Comparison of ENCODE assay signal across 32 cellular contexts in genomic region chr15:48672206-48672605, GRCh38. TPM values are rescaled to one million over a fixed set of nuclear protein-coding genes. Genes with fewer than 3 reads are reported as not detected.
DNase-seq lines count a peak whose midpoint lies in the region; ATAC-seq, FAIRE-seq and TF ChIP-seq lines count a peak whose summit lies in the region.
"Had no signal": no experiment of that assay in that cellular context is flagged by ENCODE, and none has a peak within 500 bp of the region (broad histone marks: within the 10 kb centered on the region; RNA-seq: fewer than 3 reads in every experiment).

No MANE protein-coding gene starts in this region.

- FAIRE-seq in GM12878 (lab: Jason Lieb, UNC) = no peak
- FAIRE-seq: GM18507, TTC549 had no signal

- 74% methylated on average over 6 of the region's 6 CpGs for WGBS in GM12878 (ENCODE audit: insufficient coverage, insufficient replicate concordance, low lambda C conversion rate, missing lambda C conversion rate)
- WGBS in esophagus squamous epithelium, 2 donors = 76 to 88% methylated on average over 6 of the region's 6 CpGs

- RAD21 ChIA-PET in GM12878 (lab: Charles Lee; ENCODE audit: unreplicated experiment) = no interaction called here

- no peak for TF ChIP-seq RAD21 in GM12878 (IDR thresholded peaks at IDR 0.05; ENCODE audit: insufficient read depth, low read depth, low read length)

- H3K4me1 ChIP-seq in PC-3 (ENCODE audit: insufficient read depth, low read length) = peaks cover 31% of the 10 kb centered on the region
- no peaks in the 10 kb centered on the region for H3K4me1 ChIP-seq in GM12878 (ENCODE audit: control insufficient read depth, insufficient read depth, low read length)
- H3K4me1 ChIP-seq in right atrium auricular region = no peaks in the 10 kb centered on the region
- peaks cover 0 to 8% (median 0%) of the 10 kb centered on the region in 5 donors for H3K4me1 ChIP-seq in subcutaneous abdominal adipose tissue (ENCODE audit: control insufficient read depth in 5 of 5, insufficient read depth in 5 of 5, low read length in 5 of 5)
- H3K4me1 ChIP-seq in esophagus squamous epithelium = peaks cover 0 to 5% (median 0%) of the 10 kb centered on the region in 3 donors
- no peaks in the 10 kb centered on the region for H3K4me1 ChIP-seq in left lung

- H3K27ac ChIP-seq in PC-3 (ENCODE audit: low read length) (peak overlapping the region; percentile 94), GM12878 (ENCODE audit: control insufficient read depth, insufficient read depth) (no peak overlapping the region), right atrium auricular region (peak overlapping the region; percentile 19 to 82), subcutaneous abdominal adipose tissue (ENCODE audit: low read depth, low read length) (peak overlapping the region; percentile 54), esophagus squamous epithelium (peak overlapping the region in 2 of 4 donors; percentile 46 to 65), left lung (no peak overlapping the region)
- H3K27ac ChIP-seq: hepatocyte, SK-N-MC had no signal

- no peaks in the 10 kb centered on the region for H3K9me3 ChIP-seq in PC-3 (ENCODE audit: low read length)
- H3K9me3 ChIP-seq in GM12878 (replicated peaks; ENCODE audit: control insufficient read depth, insufficient read depth, low read length) = no peaks in the 10 kb centered on the region; the same call in 2 of the 3 replicates
- H3K9me3 ChIP-seq in right atrium auricular region = no peaks in the 10 kb centered on the region
- H3K9me3 ChIP-seq in subcutaneous abdominal adipose tissue (ENCODE audit: control insufficient read depth in 5 of 5, low read length in 5 of 5) = no peaks in the 10 kb centered on the region
- no peaks in the 10 kb centered on the region for H3K9me3 ChIP-seq in esophagus squamous epithelium
- no peaks in the 10 kb centered on the region for H3K9me3 ChIP-seq in left lung

- no peak overlapping the region for H3K4me3 ChIP-seq in PC-3 (ENCODE audit: low read length)
- H3K4me3 ChIP-seq in GM12878 = no peak overlapping the region
- no peak overlapping the region for H3K4me3 ChIP-seq in right atrium auricular region
- H3K4me3 ChIP-seq in subcutaneous abdominal adipose tissue (ENCODE audit: low read depth in 1 of 5, low read length in 5 of 5) = peak overlapping the region in 1 of 5 donors; percentile 25
- no peak overlapping the region for H3K4me3 ChIP-seq in esophagus squamous epithelium
- H3K4me3 ChIP-seq in left lung = no peak overlapping the region
- H3K4me3 ChIP-seq: hepatocyte, SK-N-MC, smooth muscle cell had no signal

- no peak overlapping the region for H2AFZ ChIP-seq in PC-3 (ENCODE audit: low read length)
- no peak overlapping the region for H2AFZ ChIP-seq in GM12878 (ENCODE audit: control insufficient read depth, low read depth, low read length)
- H2AFZ ChIP-seq: hepatocyte had no signal

- TF ChIP-seq POLR2A in GM12878 (IDR thresholded peaks at IDR 0.05; ENCODE audit: low read depth, low read length) = no peak
- no peak for TF ChIP-seq POLR2A in esophagus squamous epithelium (IDR thresholded peaks at IDR 0.05)

- TF ChIP-seq EP300 in GM12878 (IDR thresholded peaks at IDR 0.05; ENCODE audit: borderline replicate concordance in 1 of 2, control insufficient read depth in 1 of 2, low read depth in 2 of 2, low read length in 2 of 2) = no peak

- peak overlapping the region; percentile 51 for H3K9ac ChIP-seq in PC-3 (ENCODE audit: low read length)
- no peak overlapping the region for H3K9ac ChIP-seq in GM12878 (ENCODE audit: control insufficient read depth, insufficient read depth, low read length)
- H3K9ac ChIP-seq in subcutaneous abdominal adipose tissue (ENCODE audit: low read length in 5 of 5) = no peak overlapping the region

- TF ChIP-seq CTCF in PC-3 (conservative IDR thresholded peaks at IDR 0.05; ENCODE audit: low read depth, low read length) (no peak), GM12878 (IDR thresholded peaks at IDR 0.05 in 2 of 3, conservative IDR thresholded peaks at IDR 0.05 in 1 of 3; ENCODE audit: control insufficient read depth in 2 of 3, extremely low read depth in 1 of 3, insufficient read depth in 1 of 3, low read depth in 3 of 3, low read length in 3 of 3) (no peak), right atrium auricular region (IDR thresholded peaks at IDR 0.05) (no peak), esophagus squamous epithelium (IDR thresholded peaks at IDR 0.05) (no peak), left lung (IDR thresholded peaks at IDR 0.05) (no peak)

- SMC1A ChIA-PET in GM12878 (lab: Charles Lee; ENCODE audit: uncharacterized antibody, unreplicated experiment) = no interaction called here

- in situ Hi-C loops in GM12878 (cut with MboI) = no loop called here

- H3K79me2 ChIP-seq in PC-3 (ENCODE audit: low read length) (no peaks in the 10 kb centered on the region), GM12878 (ENCODE audit: control insufficient read depth, insufficient read depth, low read length) (no peaks in the 10 kb centered on the region)
- H3K79me2 ChIP-seq: hepatocyte had no signal

- BruUV-seq in PC-3 (replicated peaks; lab: Mats Ljungman, UMichigan) = no TSS peak
- no TSS peak for BruUV-seq in GM12878 (replicated peaks; lab: Mats Ljungman, UMichigan)

- ATAC-seq in PC-3 (no peak), GM12878 (no peak), left lung (no peak)
- ATAC-seq: activated naive CD4-positive, alpha-beta T cell treated with anti-CD3 and anti-CD28 coated beads, Interleukin-2, amount 50 U/mL, for 72 hours; stimulated activated naive CD8-positive, alpha-beta T cell treated with anti-CD3 and anti-CD28 coated beads, Interleukin-15, amount 100 ng/mL, for 72 hours had no signal

- H3K4me2 ChIP-seq in PC-3 (ENCODE audit: low read length) = no peak overlapping the region
- H3K4me2 ChIP-seq in GM12878 (ENCODE audit: control insufficient read depth, insufficient read depth) = no peak overlapping the region
- H3K4me2 ChIP-seq: hepatocyte, smooth muscle cell had no signal

- POLR2A ChIA-PET in PC-3 (lab: Charles Lee; ENCODE audit: unreplicated experiment) = no interaction called here
- POLR2A ChIA-PET in GM12878 (lab: Charles Lee) = no interaction called here

- no peaks in the 10 kb centered on the region for H3K27me3 ChIP-seq in PC-3 (ENCODE audit: low read length)
- no peaks in the 10 kb centered on the region for H3K27me3 ChIP-seq in GM12878 (replicated peaks in 1 of 2; ENCODE audit: control insufficient read depth in 2 of 2, insufficient read depth in 2 of 2, low read length in 1 of 2)
- no peaks in the 10 kb centered on the region for H3K27me3 ChIP-seq in right atrium auricular region
- H3K27me3 ChIP-seq in subcutaneous abdominal adipose tissue (ENCODE audit: control insufficient read depth in 5 of 5, insufficient read depth in 4 of 5, low read length in 5 of 5) = no peaks in the 10 kb centered on the region
- H3K27me3 ChIP-seq in esophagus squamous epithelium = no peaks in the 10 kb centered on the region
- H3K27me3 ChIP-seq in left lung = no peaks in the 10 kb centered on the region
- H3K27me3 ChIP-seq: hepatocyte had no signal

- CTCF ChIA-PET in PC-3 (lab: Charles Lee) = no interaction called here
- CTCF ChIA-PET in GM12878 (lab: Yijun Ruan, JAX) = no interaction called here

- no peak for DNase-seq in PC-3
- DNase-seq in GM12878 (ENCODE audit: low read depth, low spot score) = no peak
- no peak for DNase-seq in right atrium auricular region (ENCODE audit: low spot score)
- DNase-seq in activated CD4-positive, alpha-beta T cell treated with anti-CD3 and anti-CD28 coated beads for 48 hours = no peak
- no peak for DNase-seq in esophagus squamous epithelium (lab: John Stamatoyannopoulos, UW)
- no peak for DNase-seq in left lung
- DNase-seq: activated CD4-positive, alpha-beta memory T cell treated with anti-CD3 and anti-CD28 coated beads for 36 hours; activated CD8-positive, alpha-beta memory T cell treated with anti-CD3 and anti-CD28 coated beads, Interleukin-2, amount 50 U/mL, for 48 hours; aorta; Calu3; central memory CD4-positive, alpha-beta T cell; DMS79 treated with DMSO at 0.1 percent for 48 hours; GF-D8; HCEC 1CT; KBM-7; naive B cell; NCI-H1436; NCI-H446; NCI-H774; RPMI8226; stimulated activated CD4-positive, alpha-beta T cell treated with anti-CD3 and anti-CD28 coated beads, Interleukin-1b, Interleukin-23, amount 100 ng/mL, for 48 hours; stimulated activated CD8-positive, alpha-beta memory T cell treated with anti-CD3 and anti-CD28 coated beads, Interleukin-4, amount 100 ng/mL, for 48 hours; stimulated activated naive CD8-positive, alpha-beta T cell treated with anti-CD3 and anti-CD28 coated beads, Interleukin-15, amount 100 ng/mL, for 72 hours; trophoblast cell had no signal

- H3K36me3 ChIP-seq in PC-3 (ENCODE audit: low read depth, low read length) (no peaks in the 10 kb centered on the region), GM12878 (ENCODE audit: control insufficient read depth in 2 of 2, insufficient read depth in 2 of 2, low read length in 1 of 2) (no peaks in the 10 kb centered on the region), right atrium auricular region (no peaks in the 10 kb centered on the region), subcutaneous abdominal adipose tissue (ENCODE audit: control insufficient read depth in 5 of 5, insufficient read depth in 5 of 5, low read length in 5 of 5) (no peaks in the 10 kb centered on the region), esophagus squamous epithelium (no peaks in the 10 kb centered on the region), left lung (no peaks in the 10 kb centered on the region)

- H3F3A ChIP-seq in PC-3 (ENCODE audit: low read length, unreplicated experiment) = no peaks in the 10 kb centered on the region

- 0 out of 2 replicates have a peak, but pooled peaks cover 7% of the 10 kb centered on the region for H3K9me2 ChIP-seq in PC-3 (replicated peaks; ENCODE audit: low read length)

- intact Hi-C loops in PC-3 (cut with micrococcal nuclease) (no loop called here), GM12878 (cut with micrococcal nuclease; ENCODE audit: unreplicated experiment) (no loop called here), esophagus squamous epithelium (cut with DNase I) (no loop called here), left lung (cut with DNase I) (no loop called here)

- H4K20me1 ChIP-seq in PC-3 (ENCODE audit: low read length) (no peaks in the 10 kb centered on the region), GM12878 (ENCODE audit: control insufficient read depth, insufficient read depth) (no peaks in the 10 kb centered on the region)

RNA-seq across cellular contexts. Expression of gene FBN1, which starts 26.7 kb away (rescaled TPM):
- total RNA-seq in PC-3 (2014; rRNA removed) (6.7 and 7.4 TPM in 2 replicates), GM12878 (2014; rRNA removed) (9.8 and 11.2 TPM in 2 replicates), GM12878 (2014; rRNA removed; fragmentation: Illumina TruSeq; extraction: Trizol) (10.1 and 10.7 TPM in 2 replicates), GM12878 (2021) (12.6 and 15.3 TPM in 2 replicates), right atrium auricular region (10 to 100 TPM; 57.1 to 84.9 TPM), esophagus squamous epithelium (10 to 100 TPM in 3 of 4 donors, 1 to 10 TPM in 1; 3.9 to 87.0 (median 23.4) TPM), left lung (100 to 1,000 TPM in 1 of 2 donors, 10 to 100 TPM in 1; 91.5 to 144 TPM)
- total RNA-seq in GM12878 (2013; cell fraction: nucleolus; rRNA removed) = 30.8 and 31.4 TPM in 2 replicates
- 3.5 TPM for polyA plus RNA-seq in GM12878 (2011; ENCODE audit: low read depth)
- polyA plus RNA-seq in GM12878 (2011; rRNA removed) (6.1 and 6.6 TPM in 2 replicates), GM12878 (2014; fragmentation: Illumina TruSeq; extraction: Trizol) (8.9 and 10.1 TPM in 2 replicates), GM12878 (2014; fragmentation: Nextera tagmentation; extraction: Ambion mirVana) (1 to 10 TPM; 2.2 to 2.6 TPM), GM12878 (2014; rRNA removed) (5.7 and 7.4 TPM in 2 replicates), GM12878 (2016; fragmentation: Nextera tagmentation; extraction: Ambion mirVana) (1 to 10 TPM; 3.7 to 3.8 TPM)
- polyA plus RNA-seq in GM12878 (2011; cell fraction: cytosol; rRNA removed) = 5.3 and 5.8 TPM in 2 replicates
- polyA plus RNA-seq in GM12878 (2011; cell fraction: nucleus; rRNA removed) = 12.7 and 15.7 TPM in 2 replicates
- polyA plus RNA-seq in GM12878 (2012) = 4.5 and 5.7 TPM in 2 replicates
- polyA minus RNA-seq in GM12878 (2011; rRNA and poly(A)+ RNA removed) = 14.2 and 20.3 TPM in 2 replicates
- 5.3 and 5.7 TPM in 2 replicates for polyA minus RNA-seq in GM12878 (2011; cell fraction: cytosol; rRNA and poly(A)+ RNA removed)
- polyA minus RNA-seq in GM12878 (2011; cell fraction: nucleus; rRNA and poly(A)+ RNA removed) = 11.2 and 14.3 TPM in 2 replicates
- polyA plus RNA-seq: CD14-positive monocyte had no signal

Comparison
In these comparisons a context has a peak if more than half of its experiments do, and no peak if none do; other contexts are left out.
1. H3K27ac ChIP-seq: peak in PC-3 (single experiment), right atrium auricular region (2 of 2) and subcutaneous abdominal adipose tissue (single experiment); none in GM12878 (single experiment) and left lung (0 of 2).